ENCODE assay signal across 11 cellular contexts in the genomic region with DNA sequence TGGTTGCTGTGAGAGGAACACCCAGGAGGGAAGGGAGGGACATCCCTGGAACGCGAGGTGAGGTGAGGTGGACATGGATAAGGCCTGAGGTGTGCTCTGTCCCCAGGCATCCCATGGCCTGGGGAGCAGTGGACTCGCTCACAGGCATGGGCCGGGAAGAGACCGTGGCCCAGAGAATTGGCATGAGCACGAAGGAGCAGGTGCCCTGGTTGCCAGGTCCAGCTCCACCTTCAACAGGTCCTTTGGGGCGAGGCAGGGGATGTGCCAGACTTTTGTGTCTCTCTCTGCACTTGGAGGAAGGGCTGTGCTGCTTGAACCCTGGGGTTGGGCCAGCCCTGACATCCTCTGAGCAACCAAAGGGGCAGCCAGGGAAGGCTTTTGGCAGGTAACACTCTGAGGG. TPM values are rescaled to one million over a fixed set of nuclear protein-coding genes. Genes with fewer than 3 reads are reported as not detected.
"Had no signal": no experiment of that assay in that cellular context is flagged by ENCODE, and none has a peak within 500 bp of the region (broad histone marks: within the 10 kb centered on the region; RNA-seq: fewer than 3 reads in every experiment).

No MANE protein-coding gene starts in this region.

- H3K4me1 ChIP-seq: HAP-1 had no signal

- H3K27ac ChIP-seq: GM23248, HL-60 had no signal

- H3K27me3 Mint-ChIP-seq: IgD-negative memory B cell had no signal

- H3K9me3 Mint-ChIP-seq: IgD-negative memory B cell had no signal

- H3K9me3 ChIP-seq: HAP-1 had no signal

- FAIRE-seq: HepG2 had no signal

- H3K9ac ChIP-seq: GM23248 had no signal

- ATAC-seq: HepG2 had no signal

- H3K27ac Mint-ChIP-seq: HFFc6, IgD-negative memory B cell had no signal

- DNase-seq: GM23248, GOT3, H7, HFFc6, KG1 had no signal

- H3K4me3 ChIP-seq: GM23248, HAP-1 had no signal

- H2AFZ ChIP-seq: GM23248 had no signal

- H3K4me3 Mint-ChIP-seq: HFFc6, IgD-negative memory B cell had no signal

RNA-seq across cellular contexts. Expression of a gene that starts 21.5 kb away (rescaled TPM):
- total RNA-seq: GM23248, H4, H7, HepG2, HFFc6, HT1080 had no signal
- polyA plus RNA-seq: GM23248, HepG2, IgD-negative memory B cell had no signal

RNA-seq across cellular contexts. Expression of a gene that starts 59.6 kb away (rescaled TPM):
- total RNA-seq: GM23248, H4, H7, HepG2, HT1080 had no signal
- polyA plus RNA-seq: GM23248, HepG2, IgD-negative memory B cell had no signal
